8 cellular contexts compared by ENCODE assay signal in genomic region chr7:116954443-116954838, GRCh38. TPM values are rescaled to one million over a fixed set of nuclear protein-coding genes. Genes with fewer than 3 reads are reported as not detected.
DNase-seq lines count a peak whose midpoint lies in the region; ATAC-seq and TF ChIP-seq lines count a peak whose summit lies in the region.

No MANE protein-coding gene starts in this region.

- no peaks in the 10 kb centered on the region for H3K36me3 Mint-ChIP-seq in activated naive CD4-positive, alpha-beta T cell treated with anti-CD3 and anti-CD28 coated beads for 36 hours (ENCODE audit: low read depth)
- H3K36me3 Mint-ChIP-seq in activated naive CD8-positive, alpha-beta T cell, result no peaks in the 10 kb centered on the region

- TF ChIP-seq CTCF in left lung (IDR thresholded peaks at IDR 0.05) (no peak), transverse colon (IDR thresholded peaks at IDR 0.05) (no peak)

- TF ChIP-seq EP300 in transverse colon (IDR thresholded peaks at IDR 0.05; ENCODE audit: low read depth), result no peak

- no peak for DNase-seq in activated naive CD4-positive, alpha-beta T cell treated with anti-CD3 and anti-CD28 coated beads for 36 hours
- DNase-seq in activated naive CD4-positive, alpha-beta T cell treated with Interleukin-2 at 50 U/mL for 16 hours, result no peak
- no peak for DNase-seq in left lung
- no peak for DNase-seq in transverse colon
- DNase-seq in NCI-H226, result no peak
- DNase-seq in NCI-H2081 (lab: John Stamatoyannopoulos, UW), result no peak
- no peak for DNase-seq in iPS-NIHi11 (ENCODE audit: low spot score)

- peaks cover 21% of the 10 kb centered on the region for H3K4me1 Mint-ChIP-seq in activated naive CD4-positive, alpha-beta T cell treated with anti-CD3 and anti-CD28 coated beads for 36 hours (ENCODE audit: low read depth)
- H3K4me1 Mint-ChIP-seq in activated naive CD8-positive, alpha-beta T cell (ENCODE audit: low read depth), result peaks cover 25% of the 10 kb centered on the region

- H3K4me3 ChIP-seq in left lung (peak overlapping the region; percentile 66 to 87), transverse colon (peak overlapping the region; percentile 71 to 99 (median 95))

- H3K4me1 ChIP-seq in left lung (peaks cover 20 to 39% of the 10 kb centered on the region in 2 donors), transverse colon (peaks cover 5 to 34% (median 22%) of the 10 kb centered on the region in 4 donors)

- H3K36me3 ChIP-seq in left lung (no peaks in the 10 kb centered on the region), transverse colon (no peaks in the 10 kb centered on the region)

- no peaks in the 10 kb centered on the region for H3K9me3 ChIP-seq in left lung
- no peaks in the 10 kb centered on the region for H3K9me3 ChIP-seq in transverse colon

- H3K4me3 Mint-ChIP-seq in activated naive CD4-positive, alpha-beta T cell treated with anti-CD3 and anti-CD28 coated beads for 36 hours, result peak overlapping the region; percentile 92
- H3K4me3 Mint-ChIP-seq in activated naive CD8-positive, alpha-beta T cell, result peak overlapping the region; percentile 95

- no peaks in the 10 kb centered on the region for H3K9me3 Mint-ChIP-seq in activated naive CD4-positive, alpha-beta T cell treated with anti-CD3 and anti-CD28 coated beads for 36 hours
- H3K9me3 Mint-ChIP-seq in activated naive CD8-positive, alpha-beta T cell (ENCODE audit: low read depth), result no peaks in the 10 kb centered on the region

- TF ChIP-seq POLR2A in transverse colon (IDR thresholded peaks at IDR 0.05), result no peak

- no peaks in the 10 kb centered on the region for H3K27me3 ChIP-seq in left lung
- H3K27me3 ChIP-seq in transverse colon, result no peaks in the 10 kb centered on the region

- H3K27ac Mint-ChIP-seq in activated naive CD4-positive, alpha-beta T cell treated with anti-CD3 and anti-CD28 coated beads for 36 hours, result peak overlapping the region; percentile 87
- peak overlapping the region; percentile 94 for H3K27ac Mint-ChIP-seq in activated naive CD8-positive, alpha-beta T cell

- WGBS in transverse colon (ENCODE audit: low coverage in 1 of 2), 2 donors, result 3 to 9% methylated on average over 4 to 8 of the region's 8 CpGs

- no peak for ATAC-seq in left lung

- CTCF ChIA-PET in activated naive CD4-positive, alpha-beta T cell treated with anti-CD3 and anti-CD28 coated beads for 36 hours (lab: Charles Lee), result interaction anchor here (0.6 to 1.3 kb wide), 6 partner anchors 22 to 173 kb away, joined by 3 to 4 read pairs (median 4); no protein-coding TSS in a partner anchor

- in situ Hi-C loops in transverse colon (cut with MboI; ENCODE audit: low pct_ligation_motif_present in 1 of 4, low pct_unique_long_range_greater_than_20kb in 1 of 4, low sequenced_read_pairs in 3 of 4), result loop anchor here in 1 of 4 donors (25.0 kb wide), 1 partner anchor 1233 kb away; the partner anchor contains the start of gene LSM8

- peak overlapping the region; percentile 96 to 99 for H3K27ac ChIP-seq in left lung
- peak overlapping the region; percentile 99 to 100 (median 100) for H3K27ac ChIP-seq in transverse colon

- intact Hi-C loops in activated naive CD4-positive, alpha-beta T cell treated with anti-CD3 and anti-CD28 coated beads for 36 hours (cut with micrococcal nuclease), result loop anchor here (10.0 kb wide), 1 partner anchor 740 kb away; the partner anchor contains the start of gene TES
- intact Hi-C loops in left lung (cut with DNase I), result no loop called here
- intact Hi-C loops in transverse colon (cut with DNase I; ENCODE audit: low total_unique reads), result no loop called here

- H3K27me3 Mint-ChIP-seq in activated naive CD4-positive, alpha-beta T cell treated with anti-CD3 and anti-CD28 coated beads for 36 hours (ENCODE audit: low read depth), result no peaks in the 10 kb centered on the region
- H3K27me3 Mint-ChIP-seq in activated naive CD8-positive, alpha-beta T cell, result no peaks in the 10 kb centered on the region

RNA-seq across cellular contexts. Expression of gene ST7, which starts 1.1 kb away (rescaled TPM):
- total RNA-seq in activated naive CD4-positive, alpha-beta T cell treated with anti-CD3 and anti-CD28 coated beads for 36 hours, result 1 to 10 TPM; 4.1 to 5.2 TPM
- total RNA-seq in left lung, result 10 to 100 TPM; 36.3 to 44.7 TPM
- 10 to 100 TPM in 3 of 4 donors, 1 to 10 TPM in 1; 7.2 to 47.9 (median 19.1) TPM for total RNA-seq in transverse colon
